33 cellular contexts compared by ENCODE assay signal in the genomic region with DNA sequence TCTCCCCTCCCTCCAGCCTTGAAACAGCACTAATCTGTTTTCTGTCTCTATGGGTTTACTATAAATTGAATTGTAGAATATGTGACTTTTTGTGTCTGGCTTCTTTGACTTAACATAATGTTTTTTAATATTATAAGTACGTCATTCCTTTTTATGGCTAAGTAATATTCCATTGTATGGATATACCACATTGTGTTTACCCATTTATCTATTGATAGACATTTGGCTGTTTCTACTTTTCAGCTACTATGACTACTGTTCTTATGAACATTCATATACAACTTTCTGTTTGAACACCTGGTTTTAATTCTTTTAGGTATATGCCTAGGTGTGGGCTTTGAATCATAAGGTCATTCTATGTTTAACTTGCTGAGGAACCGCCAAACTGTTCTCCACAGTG.
"Had no signal": no experiment of that assay in that cellular context is flagged by ENCODE, and none has a peak within 500 bp of the region (broad histone marks: within the 10 kb centered on the region; RNA-seq: fewer than 3 reads in every experiment).

No MANE protein-coding gene starts in this region.

- H3K27ac ChIP-seq: adrenal gland, ascending aorta, body of pancreas, brain microvascular endothelial cell, breast epithelium, cardiac muscle cell had no signal

- H3K4me1 ChIP-seq: adrenal gland, ascending aorta, body of pancreas, breast epithelium had no signal

- H3K36me3 ChIP-seq: adrenal gland, ascending aorta, brain microvascular endothelial cell, breast epithelium, cardiac muscle cell had no signal

- H3K9me3 ChIP-seq: adrenal gland, ascending aorta, body of pancreas had no signal

- H3K4me3 ChIP-seq: adrenal gland, ascending aorta, body of pancreas, breast epithelium, cardiac muscle cell had no signal

- DNase-seq: activated effector memory CD4-positive, alpha-beta T cell treated with anti-CD3 and anti-CD28 coated beads, Interleukin-2, amount 50 U/mL, for 16 hours; activated effector memory CD4-positive, alpha-beta T cell treated with Interleukin-2 at 50 U/mL for 16 hours; activated gamma-delta T cell; activated gamma-delta T cell treated with Interleukin-2 at 50 U/mL for 16 hours; activated naive CD4-positive, alpha-beta T cell; activated naive CD4-positive, alpha-beta T cell treated with anti-CD3 and anti-CD28 coated beads for 36 hours; activated naive CD4-positive, alpha-beta T cell treated with anti-CD3 and anti-CD28 coated beads, Interleukin-2, amount 10 ng/mL, durations not matched to agents 7 days and 5 days; activated naive CD4-positive, alpha-beta T cell treated with anti-CD3 and anti-CD28 coated beads, Interleukin-2, amount 50 U/mL, for 16 hours; activated naive CD4-positive, alpha-beta T cell treated with Interleukin-2 at 50 U/mL for 16 hours; activated naive CD8-positive, alpha-beta T cell treated with anti-CD3 and anti-CD28 coated beads for 36 hours; activated naive CD8-positive, alpha-beta T cell treated with anti-CD3 and anti-CD28 coated beads, Interleukin-2, amount 10 ng/mL, durations not matched to agents 7 days and 5 days; activated naive CD8-positive, alpha-beta T cell treated with anti-CD3 and anti-CD28 coated beads, Interleukin-2, amount 50 U/mL, for 24 hours; activated T-cell treated with anti-CD3 and anti-CD28 coated beads, Interleukin-2, amount 50 U/mL, for 24 hours; activated T-cell treated with anti-CD3 and anti-CD28 coated beads, Interleukin-2, amount 50 U/mL, for 4 hours; activated T-cell treated with anti-CD3 and anti-CD28 coated beads, Interleukin-2, amount 50 U/mL, for 48 hours; activated T-cell treated with anti-CD3 and anti-CD28 coated beads, Interleukin-2, amount 50 U/mL, for 72 hours; adrenal gland; amniotic stem cell; amygdala; anterior cingulate cortex; aorta; body of pancreas; brain microvascular endothelial cell; caudate nucleus; central memory CD4-positive, alpha-beta T cell; cerebellar nuclear complex had no signal

- ATAC-seq: activated naive CD4-positive, alpha-beta T cell treated with anti-CD3 and anti-CD28 coated beads, Interleukin-2, amount 50 U/mL, for 72 hours; activated naive CD8-positive, alpha-beta T cell treated with anti-CD3 and anti-CD28 coated beads, Interleukin-2, amount 50 U/mL, for 24 hours; activated T-cell treated with anti-CD3 and anti-CD28 coated beads, Interleukin-2, amount 50 U/mL, for 4 hours; activated T-cell treated with anti-CD3 and anti-CD28 coated beads, Interleukin-2, amount 50 U/mL, for 72 hours; activated T-helper 17 cell treated with anti-CD3 and anti-CD28 coated beads, Interleukin-2, amount 50 U/mL, for 72 hours; body of pancreas had no signal

- FAIRE-seq: astrocyte, bronchial epithelial cell had no signal

- H3K27me3 ChIP-seq: adrenal gland, ascending aorta, body of pancreas, brain microvascular endothelial cell, breast epithelium, cardiac muscle cell had no signal
